21 cellular contexts compared by ENCODE assay signal in the genomic region with DNA sequence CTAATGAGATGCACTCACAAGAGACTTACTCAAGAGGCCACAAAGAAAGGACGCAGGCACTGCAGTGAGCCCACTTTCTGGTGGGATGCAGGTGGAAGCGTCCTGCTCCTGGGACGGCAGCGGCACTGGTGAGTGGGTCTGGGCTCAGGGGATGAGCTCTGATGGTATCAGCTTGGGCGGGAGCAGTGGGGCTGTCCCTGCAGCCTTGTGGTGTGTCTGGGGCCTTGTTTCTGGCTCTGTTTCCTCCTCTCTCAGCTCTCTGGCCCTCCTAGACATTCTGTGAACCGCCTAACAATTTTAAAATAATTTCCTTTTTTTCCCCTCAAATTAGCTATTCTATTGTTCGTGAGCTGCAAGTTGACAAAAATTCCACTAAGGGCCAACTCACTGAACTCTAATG. TPM values are rescaled to one million over a fixed set of nuclear protein-coding genes. Genes with fewer than 3 reads are reported as not detected.
DNase-seq lines count a peak whose midpoint lies in the region; ATAC-seq lines count a peak whose summit lies in the region.
"Had no signal": no experiment of that assay in that cellular context is flagged by ENCODE, and none has a peak within 500 bp of the region (broad histone marks: within the 10 kb centered on the region; RNA-seq: fewer than 3 reads in every experiment).

No MANE protein-coding gene starts in this region.

- no peak overlapping the region for H2AK5ac ChIP-seq in mesenchymal stem cell (ENCODE audit: low read length, severe bottlenecking)

- peaks cover 6% of the 10 kb centered on the region for H3K4me1 ChIP-seq in mesenchymal stem cell (ENCODE audit: control insufficient read depth, insufficient read depth, low read depth, low read length)
- H3K4me1 ChIP-seq: uterus had no signal

- no peak overlapping the region for H2AFZ ChIP-seq in mesenchymal stem cell (ENCODE audit: low read depth, low read length)

- H3K14ac ChIP-seq in mesenchymal stem cell (ENCODE audit: low read length in 2 of 2) = no peak overlapping the region

- H4K91ac ChIP-seq in mesenchymal stem cell (ENCODE audit: low read length) = no peak overlapping the region

- no peak overlapping the region for H3K4ac ChIP-seq in mesenchymal stem cell (ENCODE audit: low read depth in 1 of 2, low read length in 2 of 2)

- no peak overlapping the region for H2BK12ac ChIP-seq in mesenchymal stem cell (ENCODE audit: low read length in 2 of 2)

- no peak overlapping the region for H3K27ac ChIP-seq in mesenchymal stem cell (ENCODE audit: low read length, poor library complexity, severe bottlenecking)
- H3K27ac ChIP-seq: pancreas, uterus had no signal

- peaks cover 22 to 32% of the 10 kb centered on the region in 2 experiments for H3K36me3 ChIP-seq in mesenchymal stem cell (ENCODE audit: control insufficient read depth in 1 of 2, insufficient read depth in 2 of 2, low read depth in 1 of 2, low read length in 2 of 2)
- H3K36me3 ChIP-seq: pancreas, uterus had no signal

- no peak overlapping the region for H3K18ac ChIP-seq in mesenchymal stem cell (ENCODE audit: low read depth in 1 of 2, low read length in 2 of 2)

- no peak for DNase-seq in mesenchymal stem cell
- DNase-seq in stimulated activated CD4-positive, alpha-beta T cell treated with anti-CD3 and anti-CD28 coated beads, Interleukin-4, amount 100 ng/mL, for 1 hour = no peak
- no peak for DNase-seq in T-helper 1 cell
- DNase-seq in RKO (ENCODE audit: low spot score) = no peak
- DNase-seq in stimulated activated CD4-positive, alpha-beta T cell treated with anti-CD3 and anti-CD28 coated beads, Interleukin-1b, Interleukin-23, amount 100 ng/mL, for 48 hours = no peak
- DNase-seq: activated CD4-positive, alpha-beta T cell treated with anti-CD3 and anti-CD28 coated beads, Interleukin-2, amount 50 U/mL, for 48 hours; activated naive CD4-positive, alpha-beta T cell treated with anti-CD3 and anti-CD28 coated beads, Interleukin-2, amount 50 U/mL, for 16 hours; activated T-cell treated with anti-CD3 and anti-CD28 coated beads, Interleukin-2, amount 50 U/mL, for 24 hours; cerebellar nuclear complex; effector memory CD4-positive, alpha-beta T cell; glutamatergic neuron; HCEC 1CT; NCI-H187; NCI-H446; Right ventricle myocardium superior; T-cell; uterus had no signal

- peak overlapping the region; percentile 25 for H4K8ac ChIP-seq in mesenchymal stem cell (ENCODE audit: low read length)

- ATAC-seq in GM18867 (IDR thresholded peaks at IDR 0.05; ENCODE audit: unreplicated experiment) (peak; percentile 35), GM21786 (IDR thresholded peaks at IDR 0.05; ENCODE audit: unreplicated experiment) (peak; percentile 54), HG03439 (IDR thresholded peaks at IDR 0.05; ENCODE audit: unreplicated experiment) (peak; percentile 43)
- ATAC-seq: pancreas, T-cell had no signal

- no peak overlapping the region for H3K4me2 ChIP-seq in mesenchymal stem cell (ENCODE audit: low read length, poor library complexity, severe bottlenecking)

- no peak overlapping the region for H2BK120ac ChIP-seq in mesenchymal stem cell (ENCODE audit: low read depth, low read length)

- H2BK5ac ChIP-seq in mesenchymal stem cell (ENCODE audit: low read depth, low read length, poor library complexity, severe bottlenecking) = no peak overlapping the region

- H3K9me3 ChIP-seq in mesenchymal stem cell (ENCODE audit: control insufficient read depth, low read length) = no peaks in the 10 kb centered on the region
- H3K9me3 ChIP-seq: pancreas, uterus had no signal

- H3K23ac ChIP-seq in mesenchymal stem cell (ENCODE audit: low read length in 2 of 2) = no peak overlapping the region

- H3K9ac ChIP-seq in mesenchymal stem cell (ENCODE audit: low read length) = no peak overlapping the region

- H3K27me3 ChIP-seq in mesenchymal stem cell (ENCODE audit: control insufficient read depth in 1 of 2, insufficient read depth in 1 of 2, low read length in 2 of 2) = no peaks in the 10 kb centered on the region
- H3K27me3 ChIP-seq: pancreas, uterus had no signal

- H3K79me1 ChIP-seq in mesenchymal stem cell (replicated peaks; ENCODE audit: low read length, poor library complexity, severe bottlenecking) = no peaks in the 10 kb centered on the region

- 93% methylated on average over 6 of the region's 7 CpGs for WGBS in mesenchymal stem cell

- H2BK15ac ChIP-seq in mesenchymal stem cell (ENCODE audit: low read depth, poor library complexity, severe bottlenecking) = no peak overlapping the region

- no peak overlapping the region for H3K4me3 ChIP-seq in mesenchymal stem cell (ENCODE audit: insufficient read depth in 1 of 2, low read depth in 1 of 2, low read length in 2 of 2)
- H3K4me3 ChIP-seq: pancreas, uterus had no signal

RNA-seq across cellular contexts. Expression of a gene that starts 8.8 kb away (rescaled TPM):
- not detected for polyA plus RNA-seq in mesenchymal stem cell (2013, experiment 1 of 2)
- polyA plus RNA-seq in mesenchymal stem cell (2013, experiment 2 of 2) = not detected
